In the genomic region with DNA sequence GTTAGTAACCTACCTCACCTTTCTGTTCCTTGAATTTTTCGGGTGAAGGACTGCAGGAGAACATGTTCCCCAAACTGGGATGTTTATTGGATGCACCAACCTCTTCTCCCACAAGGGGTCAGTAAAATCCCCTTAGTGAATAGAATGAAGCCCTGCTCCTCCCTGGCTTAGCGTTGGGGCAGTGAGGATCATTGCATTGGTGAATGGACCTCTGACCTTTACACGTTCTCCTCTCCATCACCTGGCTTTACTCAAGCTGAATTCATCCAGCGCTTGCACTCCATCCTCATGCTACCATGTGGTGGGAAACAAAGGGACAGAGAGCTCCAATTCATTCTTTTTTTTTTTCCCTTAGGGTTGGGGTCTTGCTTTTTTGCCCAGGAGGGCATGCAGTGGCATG, we compare ENCODE assay signal across 8 cellular contexts.
DNase-seq lines count a peak whose midpoint lies in the region; ATAC-seq and TF ChIP-seq lines count a peak whose summit lies in the region.

No MANE protein-coding gene starts in this region.

- ATAC-seq in GM18907 (IDR thresholded peaks at IDR 0.05; ENCODE audit: unreplicated experiment) (peak; percentile 82), HG03460 (IDR thresholded peaks at IDR 0.05; ENCODE audit: unreplicated experiment) (no peak)

- no peaks in the 10 kb centered on the region for H3K36me3 ChIP-seq in ovary

- H3K9me3 ChIP-seq in ovary, result no peaks in the 10 kb centered on the region

- intact Hi-C loops in ovary (cut with DNase I), result loop anchor here in 1 of 4 donors (5.0 kb wide), 1 partner anchor 59 kb away; no protein-coding TSS in a partner anchor

- no peak for TF ChIP-seq POLR2A in ovary (IDR thresholded peaks at IDR 0.05)

- no peaks in the 10 kb centered on the region for H3K4me1 ChIP-seq in ovary (ENCODE audit: insufficient read depth)

- TF ChIP-seq CTCF in HL-60 (IDR thresholded peaks at IDR 0.05; ENCODE audit: insufficient read depth, low read length) (peak; percentile 93), fibroblast of villous mesenchyme (IDR thresholded peaks at IDR 0.05; ENCODE audit: insufficient read depth, low read depth, low read length) (peak; percentile 88), ovary (IDR thresholded peaks at IDR 0.05) (peak; percentile 46 to 63 (median 59))

- DNase-seq in NCI-H1694 (lab: John Stamatoyannopoulos, UW) (peak; percentile 21), NCI-H1694 treated with DMSO at 0.1 percent for 48 hours (lab: John Stamatoyannopoulos, UW) (no peak), HL-60 (ENCODE audit: low read depth in 1 of 2, low spot score in 1 of 2) (peak; percentile 15 to 53), SKM-1 treated with dmso at 0.1 percent for 144 hours (lab: John Stamatoyannopoulos, UW; ENCODE audit: unreplicated experiment) (peak; percentile 48), fibroblast of villous mesenchyme (ENCODE audit: low read depth) (peak; percentile 40), ovary (peak in 3 of 5 donors; percentile 32 to 55 (median 43))

- WGBS in ovary, 3 donors, result 13 to 20% (median 13%) methylated on average over 4 of the region's 4 CpGs

- no peak for TF ChIP-seq EP300 in ovary (IDR thresholded peaks at IDR 0.05)

- H3K27me3 ChIP-seq in HL-60 (ENCODE audit: insufficient read depth, poor library complexity, severe bottlenecking) (no peaks in the 10 kb centered on the region), ovary (no peaks in the 10 kb centered on the region)

- H3K27ac ChIP-seq in HL-60 (replicated peaks) (no peak overlapping the region), ovary (no peak overlapping the region)

- no peak overlapping the region for H3K4me3 ChIP-seq in HL-60 (replicated peaks; ENCODE audit: insufficient read depth, low read length)
- H3K4me3 ChIP-seq in fibroblast of villous mesenchyme (ENCODE audit: low read depth, low read length), result no peak overlapping the region
- H3K4me3 ChIP-seq in ovary, result no peak overlapping the region
